ENCODE assay signal across 1 cellular context in the genomic region with DNA sequence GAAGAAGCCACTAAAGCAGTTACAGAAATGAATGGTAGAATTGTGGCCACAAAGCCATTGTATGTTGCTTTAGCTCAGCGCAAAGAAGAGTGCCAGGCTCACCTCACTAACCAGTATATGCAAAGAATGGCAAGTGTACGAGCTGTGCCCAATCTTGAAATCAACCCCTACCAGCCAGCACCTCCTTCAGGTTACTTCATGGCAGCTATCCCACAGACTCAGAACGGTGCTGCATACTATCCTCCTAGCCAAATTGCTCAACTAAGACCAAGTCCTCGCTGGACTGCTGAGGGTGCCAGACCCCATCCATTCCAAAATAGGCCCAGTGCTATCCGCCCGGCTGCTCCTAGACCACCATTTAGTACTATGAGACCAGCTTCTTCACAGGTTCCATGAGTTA.
TF ChIP-seq lines count a peak whose summit lies in the region.

No MANE protein-coding gene starts in this region.

TF ChIP-seq in GM23338, 12 proteins besides CTCF, POLR2A, EP300 and RAD21 (continued from another document):
- no peak for TF ChIP-seq CREB1 (CRISPR knock-in tag; IDR thresholded peaks at IDR 0.05; ENCODE audit: low read depth)
- TF ChIP-seq ZNF114 (CRISPR knock-in tag; IDR thresholded peaks at IDR 0.05) = no peak
